In the genomic region with DNA sequence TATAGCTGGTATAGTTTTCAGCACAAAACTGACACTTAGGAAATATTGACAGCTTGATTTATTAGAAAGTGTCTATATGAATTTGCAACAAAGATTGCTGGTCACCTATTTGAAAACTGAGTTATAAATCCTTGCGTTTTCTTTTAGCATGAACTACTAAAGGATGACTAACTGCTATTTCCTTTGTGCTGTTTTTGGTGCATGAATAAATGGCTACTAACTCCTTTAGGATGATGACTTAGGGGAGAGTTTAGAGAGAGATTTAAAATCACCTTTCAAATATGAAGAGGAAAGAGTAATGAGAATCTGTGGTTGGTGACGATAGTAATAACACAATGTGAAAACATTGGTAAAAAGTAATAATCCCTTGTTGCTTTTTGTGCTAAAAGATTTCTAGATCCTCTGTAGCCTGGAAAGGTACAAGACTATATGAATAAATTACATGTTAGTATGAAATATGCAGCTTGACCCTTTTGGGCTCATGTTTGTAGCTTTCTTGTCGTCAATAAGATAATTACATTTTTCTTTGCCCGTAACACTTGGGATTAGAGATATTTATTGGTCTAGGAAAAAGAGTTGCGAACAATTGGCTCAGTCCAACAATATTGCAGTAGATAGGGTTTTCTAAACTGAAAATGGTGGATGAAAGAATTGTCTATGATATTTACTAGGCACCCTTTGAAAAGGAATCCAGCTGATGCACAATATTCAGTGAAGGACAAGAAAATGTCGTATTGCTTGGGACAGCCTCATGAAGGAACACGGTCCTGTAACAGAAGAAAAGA, we compare ENCODE assay signal across 20 cellular contexts.
"Had no signal": no experiment of that assay in that cellular context is flagged by ENCODE, and none has a peak within 500 bp of the region (broad histone marks: within the 10 kb centered on the region; RNA-seq: fewer than 3 reads in every experiment).

No MANE protein-coding gene starts in this region.

- H3K4me3 Mint-ChIP-seq: activated naive CD8-positive, alpha-beta T cell treated with anti-CD3 and anti-CD28 coated beads for 36 hours; central memory CD8-positive, alpha-beta T cell; naive thymus-derived CD4-positive, alpha-beta T cell; neural progenitor cell had no signal

- H3K27ac ChIP-seq: breast epithelium, neural progenitor cell, WERI-Rb-1 had no signal

- H3K9me3 ChIP-seq: breast epithelium had no signal

- H3K4me1 Mint-ChIP-seq: activated naive CD8-positive, alpha-beta T cell treated with anti-CD3 and anti-CD28 coated beads for 36 hours; central memory CD8-positive, alpha-beta T cell; naive thymus-derived CD4-positive, alpha-beta T cell had no signal

- H3K36me3 ChIP-seq: breast epithelium, neural progenitor cell, WERI-Rb-1 had no signal

- H3K4me2 ChIP-seq: neural progenitor cell had no signal

- H3K27me3 ChIP-seq: breast epithelium, neural progenitor cell had no signal

- DNase-seq: activated CD4-positive, alpha-beta T cell treated with anti-CD3 and anti-CD28 coated beads, Interleukin-2, amount 50 U/mL, for 1 hour; activated CD4-positive, CD25-positive, alpha-beta regulatory T cell treated with anti-CD3 and anti-CD28 coated beads, Interleukin-2, amount 50 U/mL, for 72 hours; activated naive CD8-positive, alpha-beta T cell treated with anti-CD3 and anti-CD28 coated beads for 36 hours; activated T-cell treated with anti-CD3 and anti-CD28 coated beads, Interleukin-2, amount 50 U/mL, for 1 hour; effector memory CD4-positive, alpha-beta T cell; hypothalamus; naive thymus-derived CD4-positive, alpha-beta T cell; stimulated activated CD4-positive, alpha-beta T cell treated with anti-CD3 and anti-CD28 coated beads, Interleukin-4, amount 100 ng/mL, for 24 hours; stimulated activated naive CD8-positive, alpha-beta T cell treated with anti-CD3 and anti-CD28 coated beads, Interleukin-15, Interleukin-2, amounts not matched to agents 100 U/mL and 50 U/mL, for 24 hours; T-helper 1 cell; WERI-Rb-1 had no signal

- ATAC-seq: esophagus mucosa; naive thymus-derived CD4-positive, alpha-beta T cell; stimulated activated naive CD8-positive, alpha-beta T cell treated with anti-CD3 and anti-CD28 coated beads, Interleukin-15, Interleukin-2, amounts not matched to agents 100 U/mL and 50 U/mL, for 24 hours had no signal

- H3K4me3 ChIP-seq: breast epithelium, neural progenitor cell had no signal

- H3K9me3 Mint-ChIP-seq: activated naive CD8-positive, alpha-beta T cell treated with anti-CD3 and anti-CD28 coated beads for 36 hours; neural progenitor cell had no signal

- FAIRE-seq: colon, frontal cortex, islet of Langerhans, TTC549 had no signal

- H2AFZ ChIP-seq: neural progenitor cell had no signal

- H3K9ac ChIP-seq: neural progenitor cell had no signal

- H3K4me1 ChIP-seq: breast epithelium had no signal

- H3K27me3 Mint-ChIP-seq: activated naive CD8-positive, alpha-beta T cell treated with anti-CD3 and anti-CD28 coated beads for 36 hours; central memory CD8-positive, alpha-beta T cell; naive thymus-derived CD4-positive, alpha-beta T cell; progenitor cell of endocrine pancreas had no signal

- H3K36me3 Mint-ChIP-seq: activated naive CD8-positive, alpha-beta T cell treated with anti-CD3 and anti-CD28 coated beads for 36 hours; naive thymus-derived CD4-positive, alpha-beta T cell; neural progenitor cell had no signal

- H3K27ac Mint-ChIP-seq: activated naive CD8-positive, alpha-beta T cell treated with anti-CD3 and anti-CD28 coated beads for 36 hours; naive thymus-derived CD4-positive, alpha-beta T cell; neural progenitor cell; progenitor cell of endocrine pancreas had no signal
